Comparison of ENCODE assay signal across 16 cellular contexts in the genomic region with DNA sequence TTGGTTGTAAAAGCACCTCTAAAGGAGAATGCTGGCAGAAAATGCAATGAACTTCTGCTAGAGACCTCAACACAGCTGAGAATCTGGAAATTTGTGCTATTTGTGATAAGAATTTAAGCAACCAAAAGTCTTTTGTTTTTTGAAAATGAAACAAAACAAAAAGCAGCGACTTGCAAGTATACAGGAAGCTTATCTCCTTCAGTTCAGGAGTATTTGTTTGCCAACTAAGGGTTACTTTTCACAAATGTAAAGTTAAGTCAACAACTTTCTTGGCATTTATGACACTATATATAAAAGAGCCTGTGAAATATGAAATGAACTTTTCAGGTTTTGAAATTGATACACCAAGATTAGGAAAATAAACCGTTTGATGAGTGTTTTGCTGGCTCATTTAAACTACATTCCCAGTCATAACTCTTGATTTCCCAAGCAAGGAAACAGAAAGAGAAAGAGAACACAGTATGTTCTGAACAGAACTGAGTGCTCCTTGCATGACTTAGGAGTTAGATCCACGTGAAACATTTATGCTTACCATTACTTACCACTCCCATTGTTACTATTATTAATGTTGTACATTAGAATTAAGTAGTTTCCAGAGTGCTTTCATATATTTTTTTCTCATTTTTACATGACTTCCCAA.
DNase-seq lines count a peak whose midpoint lies in the region; ATAC-seq, FAIRE-seq and TF ChIP-seq lines count a peak whose summit lies in the region.
"Had no signal": no experiment of that assay in that cellular context is flagged by ENCODE, and none has a peak within 500 bp of the region (broad histone marks: within the 10 kb centered on the region; RNA-seq: fewer than 3 reads in every experiment).

No MANE protein-coding gene starts in this region.

- no peak for DNase-seq in astrocyte (ENCODE audit: low read depth)
- DNase-seq in right atrium auricular region (ENCODE audit: low spot score): no peak
- DNase-seq in stomach: no peak
- no peak for DNase-seq in DMS53 (lab: John Stamatoyannopoulos, UW)
- DNase-seq in NCI-H1417 (lab: John Stamatoyannopoulos, UW): no peak
- no peak for DNase-seq in activated naive CD4-positive, alpha-beta T cell treated with anti-CD3 and anti-CD28 coated beads for 36 hours
- DNase-seq: adrenal gland; natural killer cell; NCI-H187; stimulated activated CD4-positive, alpha-beta T cell treated with anti-CD3 and anti-CD28 coated beads, Interleukin-15, amount 100 ng/mL, for 24 hours; T-helper 9 cell had no signal

- no peaks in the 10 kb centered on the region for H3K27me3 ChIP-seq in astrocyte (ENCODE audit: insufficient read depth, low read length)
- no peaks in the 10 kb centered on the region for H3K27me3 ChIP-seq in right atrium auricular region
- no peaks in the 10 kb centered on the region for H3K27me3 ChIP-seq in stomach
- H3K27me3 ChIP-seq: adrenal gland had no signal

- CTCF ChIA-PET in activated naive CD4-positive, alpha-beta T cell treated with anti-CD3 and anti-CD28 coated beads for 36 hours (lab: Charles Lee): no interaction called here

- H3K9me3 ChIP-seq in astrocyte (ENCODE audit: insufficient read depth, low read depth, low read length) (no peaks in the 10 kb centered on the region), right atrium auricular region (no peaks in the 10 kb centered on the region), stomach (no peaks in the 10 kb centered on the region)
- H3K9me3 ChIP-seq: adrenal gland had no signal

- peaks cover 5% of the 10 kb centered on the region for H3K4me1 ChIP-seq in astrocyte (ENCODE audit: insufficient read depth, low read length)
- H3K4me1 ChIP-seq in right atrium auricular region: peaks cover 0 to 44% of the 10 kb centered on the region in 2 donors
- H3K4me1 ChIP-seq in stomach: peaks cover 6 to 28% (median 18%) of the 10 kb centered on the region in 4 donors
- H3K4me1 ChIP-seq: adrenal gland had no signal

- H2AFZ ChIP-seq in astrocyte (ENCODE audit: low read depth, low read length): no peak overlapping the region

- 3 to 12% (median 5%) methylated on average over 3 of the region's 3 CpGs for WGBS in stomach, 5 donors

- peaks cover 34% of the 10 kb centered on the region for H3K4me1 Mint-ChIP-seq in astrocyte (ENCODE audit: low read depth, unreplicated experiment)
- H3K4me1 Mint-ChIP-seq in activated naive CD4-positive, alpha-beta T cell treated with anti-CD3 and anti-CD28 coated beads for 36 hours (ENCODE audit: low read depth): peaks cover 12% of the 10 kb centered on the region
- H3K4me1 Mint-ChIP-seq: CD14-positive monocyte, natural killer cell had no signal

- no peak for TF ChIP-seq CTCF in astrocyte (IDR thresholded peaks at IDR 0.05; ENCODE audit: insufficient read depth, low read depth, low read length)
- no peak for TF ChIP-seq CTCF in right atrium auricular region (IDR thresholded peaks at IDR 0.05)
- no peak for TF ChIP-seq CTCF in stomach (IDR thresholded peaks at IDR 0.05)

- H3K9me3 Mint-ChIP-seq in astrocyte (ENCODE audit: unreplicated experiment): no peaks in the 10 kb centered on the region
- no peaks in the 10 kb centered on the region for H3K9me3 Mint-ChIP-seq in activated naive CD4-positive, alpha-beta T cell treated with anti-CD3 and anti-CD28 coated beads for 36 hours
- H3K9me3 Mint-ChIP-seq: IgD-negative memory B cell had no signal

- no peak overlapping the region for H3K4me3 Mint-ChIP-seq in astrocyte (ENCODE audit: unreplicated experiment)
- H3K4me3 Mint-ChIP-seq in activated naive CD4-positive, alpha-beta T cell treated with anti-CD3 and anti-CD28 coated beads for 36 hours: no peak overlapping the region
- H3K4me3 Mint-ChIP-seq: CD14-positive monocyte, IgD-negative memory B cell, natural killer cell had no signal

- H3K4me3 ChIP-seq in astrocyte (ENCODE audit: insufficient read depth, low read depth, low read length): no peak overlapping the region
- H3K4me3 ChIP-seq in right atrium auricular region: peak overlapping the region in 1 of 2 donors; percentile 9
- H3K4me3 ChIP-seq in stomach: peak overlapping the region in 1 of 4 donors; percentile 12

- H3K4me2 ChIP-seq in astrocyte (ENCODE audit: low read length): peak overlapping the region; percentile 1

- TF ChIP-seq EP300 in stomach (IDR thresholded peaks at IDR 0.05): no peak

- no peak overlapping the region for H3K27ac ChIP-seq in astrocyte (ENCODE audit: low read depth, low read length)
- peak overlapping the region; percentile 45 to 58 for H3K27ac ChIP-seq in right atrium auricular region
- peak overlapping the region in 4 of 5 donors; percentile 32 to 84 (median 54) for H3K27ac ChIP-seq in stomach

- no peaks in the 10 kb centered on the region for H3K36me3 Mint-ChIP-seq in astrocyte (ENCODE audit: low read depth, unreplicated experiment)
- no peaks in the 10 kb centered on the region for H3K36me3 Mint-ChIP-seq in activated naive CD4-positive, alpha-beta T cell treated with anti-CD3 and anti-CD28 coated beads for 36 hours (ENCODE audit: low read depth)
- H3K36me3 Mint-ChIP-seq: CD14-positive monocyte, natural killer cell had no signal

- ATAC-seq in HG03378 (IDR thresholded peaks at IDR 0.05; ENCODE audit: unreplicated experiment) (peak; percentile 29), HG03139 (IDR thresholded peaks at IDR 0.05; ENCODE audit: unreplicated experiment) (no peak)
- ATAC-seq: natural killer cell had no signal

- no peaks in the 10 kb centered on the region for H4K20me1 ChIP-seq in astrocyte (ENCODE audit: insufficient read depth, low read length)

- no peak overlapping the region for H3K9ac ChIP-seq in astrocyte (ENCODE audit: low read length)

- no peaks in the 10 kb centered on the region for H3K79me2 ChIP-seq in astrocyte (ENCODE audit: insufficient read depth, low read length)

- intact Hi-C loops in stomach (cut with DNase I; ENCODE audit: low total_unique reads): no loop called here
- intact Hi-C loops in activated naive CD4-positive, alpha-beta T cell treated with anti-CD3 and anti-CD28 coated beads for 36 hours (cut with micrococcal nuclease): no loop called here

- no peak for TF ChIP-seq POLR2A in stomach (IDR thresholded peaks at IDR 0.05)

- no peaks in the 10 kb centered on the region for H3K27me3 Mint-ChIP-seq in astrocyte (ENCODE audit: low read depth, unreplicated experiment)
- no peaks in the 10 kb centered on the region for H3K27me3 Mint-ChIP-seq in activated naive CD4-positive, alpha-beta T cell treated with anti-CD3 and anti-CD28 coated beads for 36 hours (ENCODE audit: low read depth)
- H3K27me3 Mint-ChIP-seq: IgD-negative memory B cell had no signal

- H3K36me3 ChIP-seq in astrocyte (ENCODE audit: insufficient read depth, low read length) (no peaks in the 10 kb centered on the region), right atrium auricular region (no peaks in the 10 kb centered on the region), stomach (no peaks in the 10 kb centered on the region)
- H3K36me3 ChIP-seq: adrenal gland had no signal

- FAIRE-seq in astrocyte (lab: Jason Lieb, UNC): no peak
- FAIRE-seq: endometrium had no signal

- peak overlapping the region; percentile 44 for H3K27ac Mint-ChIP-seq in astrocyte (ENCODE audit: unreplicated experiment)
- no peak overlapping the region for H3K27ac Mint-ChIP-seq in activated naive CD4-positive, alpha-beta T cell treated with anti-CD3 and anti-CD28 coated beads for 36 hours
- H3K27ac Mint-ChIP-seq: CD14-positive monocyte, IgD-negative memory B cell, natural killer cell had no signal
